Comparison of ENCODE assay signal across 9 cellular contexts in genomic region chr4:2785613-2786012, GRCh38. TPM values are rescaled to one million over a fixed set of nuclear protein-coding genes. Genes with fewer than 3 reads are reported as not detected.
DNase-seq lines count a peak whose midpoint lies in the region; ATAC-seq and TF ChIP-seq lines count a peak whose summit lies in the region.
"Had no signal": no experiment of that assay in that cellular context is flagged by ENCODE, and none has a peak within 500 bp of the region (broad histone marks: within the 10 kb centered on the region; RNA-seq: fewer than 3 reads in every experiment).

No MANE protein-coding gene starts in this region.

- H3K36me3 Mint-ChIP-seq in CD4-positive, CD25-positive, alpha-beta regulatory T cell: no peaks in the 10 kb centered on the region
- no peaks in the 10 kb centered on the region for H3K36me3 Mint-ChIP-seq in MCF 10A (ENCODE audit: insufficient read depth, unreplicated experiment)

- POLR2A ChIA-PET in MCF 10A (lab: Yijun Ruan, JAX): interaction anchor here (0.5 kb wide), 1 partner anchor 11 kb away, joined by 3 read pairs; no protein-coding TSS in a partner anchor

- no peak overlapping the region for H3K4me3 ChIP-seq in CD4-positive, CD25-positive, alpha-beta regulatory T cell (ENCODE audit: low read depth, low read length)
- H3K4me3 ChIP-seq: SJCRH30 had no signal

- CTCF ChIA-PET in MCF 10A (lab: Yijun Ruan, JAX): interaction anchor here (0.6 to 1.3 kb wide), 3 partner anchors 20 to 247 kb away, joined by 3 read pairs; no protein-coding TSS in a partner anchor

- DNase-seq in CD4-positive, CD25-positive, alpha-beta regulatory T cell: peak in 2 of 3 donors; percentile 40 to 79
- DNase-seq in T follicular helper cell (ENCODE audit: low read depth) (peak; percentile 19), iPS-NIHi11 (ENCODE audit: low spot score) (peak; percentile 43), COLO829 (ENCODE audit: low spot score) (no peak), NCI-H2081 (lab: John Stamatoyannopoulos, UW) (no peak), MCF 10A (ENCODE audit: unreplicated experiment) (no peak)

- no peaks in the 10 kb centered on the region for H3K27me3 ChIP-seq in CD4-positive, CD25-positive, alpha-beta regulatory T cell (ENCODE audit: control insufficient read depth, insufficient read depth, low read length)
- H3K27me3 ChIP-seq: SJCRH30 had no signal

- H3K4me3 Mint-ChIP-seq in CD4-positive, CD25-positive, alpha-beta regulatory T cell: peak overlapping the region in 2 of 4 donors; percentile 1 to 7
- no peak overlapping the region for H3K4me3 Mint-ChIP-seq in MCF 10A (ENCODE audit: unreplicated experiment)

- TF ChIP-seq CTCF in MCF 10A (IDR thresholded peaks at IDR 0.05; ENCODE audit: unreplicated experiment): no peak

- BruUV-seq in MCF 10A (replicated peaks; lab: Mats Ljungman, UMichigan): no TSS peak

- peak; percentile 46 to 50 for ATAC-seq in CD4-positive, CD25-positive, alpha-beta regulatory T cell (ENCODE audit: low read depth in 2 of 2)
- ATAC-seq in GM21515 (IDR thresholded peaks at IDR 0.05; ENCODE audit: unreplicated experiment) (peak; percentile 37), GM21360 (IDR thresholded peaks at IDR 0.05; ENCODE audit: unreplicated experiment) (no peak)

- no peaks in the 10 kb centered on the region for H3K36me3 ChIP-seq in CD4-positive, CD25-positive, alpha-beta regulatory T cell (ENCODE audit: control insufficient read depth, insufficient read depth, low read length)
- H3K36me3 ChIP-seq: SJCRH30 had no signal

- peaks cover 0 to 21% (median 5%) of the 10 kb centered on the region in 7 donors for H3K9me3 Mint-ChIP-seq in CD4-positive, CD25-positive, alpha-beta regulatory T cell
- no peaks in the 10 kb centered on the region for H3K9me3 Mint-ChIP-seq in MCF 10A (ENCODE audit: unreplicated experiment)

- H3K9me3 ChIP-seq in CD4-positive, CD25-positive, alpha-beta regulatory T cell (ENCODE audit: control insufficient read depth in 2 of 2, low read length in 2 of 2): no peaks in the 10 kb centered on the region

- H3K4me1 ChIP-seq in CD4-positive, CD25-positive, alpha-beta regulatory T cell (ENCODE audit: control insufficient read depth, insufficient read depth, low read length, poor library complexity, severe bottlenecking): peaks cover 35% of the 10 kb centered on the region

- intact Hi-C loops in MCF 10A (cut with micrococcal nuclease): no loop called here

- no peaks in the 10 kb centered on the region for H3K27me3 Mint-ChIP-seq in CD4-positive, CD25-positive, alpha-beta regulatory T cell
- peaks cover 21% of the 10 kb centered on the region for H3K27me3 Mint-ChIP-seq in MCF 10A (ENCODE audit: insufficient read depth, unreplicated experiment)

- H3K4me1 Mint-ChIP-seq in CD4-positive, CD25-positive, alpha-beta regulatory T cell: peaks cover 0 to 50% (median 16%) of the 10 kb centered on the region in 4 donors
- no peaks in the 10 kb centered on the region for H3K4me1 Mint-ChIP-seq in MCF 10A (ENCODE audit: insufficient read depth, unreplicated experiment)

- peak overlapping the region; percentile 12 to 95 (median 93) for H3K27ac Mint-ChIP-seq in CD4-positive, CD25-positive, alpha-beta regulatory T cell
- H3K27ac Mint-ChIP-seq in MCF 10A (ENCODE audit: low read depth, unreplicated experiment): no peak overlapping the region

- H3K27ac ChIP-seq in CD4-positive, CD25-positive, alpha-beta regulatory T cell (ENCODE audit: insufficient read depth, low read length, poor library complexity, severe bottlenecking): peak overlapping the region; percentile 78
- H3K27ac ChIP-seq: SJCRH30 had no signal

RNA-seq across cellular contexts. Expression of gene SH3BP2, which starts 7.3 kb away (rescaled TPM):
- total RNA-seq in CD4-positive, CD25-positive, alpha-beta regulatory T cell: 61.7 TPM
- 1 to 10 TPM; 7.6 to 8.6 (median 8.4) TPM for polyA plus RNA-seq in CD4-positive, CD25-positive, alpha-beta regulatory T cell
- 48.4 and 57.9 TPM in 2 replicates for total RNA-seq in MCF 10A (2022)

RNA-seq across cellular contexts. Expression of gene TNIP2, which starts 29.5 kb away (rescaled TPM):
- 87.7 TPM for total RNA-seq in CD4-positive, CD25-positive, alpha-beta regulatory T cell
- polyA plus RNA-seq in CD4-positive, CD25-positive, alpha-beta regulatory T cell: 10 to 100 TPM; 43.9 to 53.3 (median 50.9) TPM
- total RNA-seq in MCF 10A (2022): 40.5 and 46.1 TPM in 2 replicates

RNA-seq across cellular contexts. Expression of gene ADD1, which starts 58.0 kb away (rescaled TPM):
- 242 TPM for total RNA-seq in CD4-positive, CD25-positive, alpha-beta regulatory T cell
- 100 to 1,000 TPM; 142 to 151 (median 145) TPM for polyA plus RNA-seq in CD4-positive, CD25-positive, alpha-beta regulatory T cell
- 131 and 161 TPM in 2 replicates for total RNA-seq in MCF 10A (2022)

Comparison
In these comparisons a context has a peak if more than half of its experiments do, and no peak if none do; other contexts are left out.
1. DNase-seq: peak in CD4-positive, CD25-positive, alpha-beta regulatory T cell (2 of 3), T follicular helper cell (single experiment) and iPS-NIHi11 (single experiment); none in COLO829 (single experiment), NCI-H2081 (0 of 2) and MCF 10A (single experiment).